Comparison of ENCODE assay signal across 9 cellular contexts in genomic region chr2:9565436-9566153, GRCh38. TPM values are rescaled to one million over a fixed set of nuclear protein-coding genes. Genes with fewer than 3 reads are reported as not detected.
DNase-seq lines count a peak whose midpoint lies in the region; ATAC-seq, FAIRE-seq and TF ChIP-seq lines count a peak whose summit lies in the region.
"Had no signal": no experiment of that assay in that cellular context is flagged by ENCODE, and none has a peak within 500 bp of the region (broad histone marks: within the 10 kb centered on the region; RNA-seq: fewer than 3 reads in every experiment).

No MANE protein-coding gene starts in this region.

- H3K9me3 ChIP-seq in keratinocyte (ENCODE audit: control insufficient read depth, low read depth, low read length): no peaks in the 10 kb centered on the region

- H3K36me3 Mint-ChIP-seq in MCF 10A (ENCODE audit: insufficient read depth, unreplicated experiment): peaks cover 8% of the 10 kb centered on the region

- H3K4me3 ChIP-seq in keratinocyte (ENCODE audit: control insufficient read depth in 2 of 3, extremely low read depth in 1 of 3, insufficient read depth in 2 of 3, low read depth in 1 of 3, low read length in 3 of 3): no peak overlapping the region

- H3K27ac Mint-ChIP-seq in MCF 10A (ENCODE audit: low read depth, unreplicated experiment): peak overlapping the region; percentile 97
- H3K27ac Mint-ChIP-seq: activated naive CD8-positive, alpha-beta T cell treated with anti-CD3 and anti-CD28 coated beads, Interleukin-2, amount 10 ng/mL, durations not matched to agents 7 days and 5 days had no signal

- no peaks in the 10 kb centered on the region for H3K36me3 ChIP-seq in keratinocyte (ENCODE audit: control insufficient read depth in 2 of 2, extremely low read depth in 1 of 2, insufficient read depth in 2 of 2, low read length in 2 of 2)

- no peak for TF ChIP-seq CTCF in MCF 10A (IDR thresholded peaks at IDR 0.05; ENCODE audit: unreplicated experiment)
- TF ChIP-seq CTCF in keratinocyte (optimal IDR thresholded peaks at IDR 0.05 in 1 of 3, IDR thresholded peaks at IDR 0.05 in 1 of 3, conservative IDR thresholded peaks at IDR 0.05 in 1 of 3; ENCODE audit: extremely low read depth in 1 of 3, insufficient read depth in 2 of 3, low read length in 3 of 3): no peak

- H4K20me1 ChIP-seq in keratinocyte (ENCODE audit: control insufficient read depth, extremely low read depth, insufficient read depth, low read length): no peaks in the 10 kb centered on the region

- no peaks in the 10 kb centered on the region for H3K27me3 ChIP-seq in keratinocyte (ENCODE audit: control insufficient read depth, extremely low read depth, insufficient read depth, low read length)

- H3K4me2 ChIP-seq in keratinocyte (ENCODE audit: control insufficient read depth, extremely low read depth, insufficient read depth, low read depth, low read length): peak overlapping the region; percentile 60

- no peaks in the 10 kb centered on the region for H3K27me3 Mint-ChIP-seq in MCF 10A (ENCODE audit: insufficient read depth, unreplicated experiment)
- H3K27me3 Mint-ChIP-seq: activated naive CD8-positive, alpha-beta T cell treated with anti-CD3 and anti-CD28 coated beads, Interleukin-2, amount 10 ng/mL, durations not matched to agents 7 days and 5 days had no signal

- H3K9ac ChIP-seq in keratinocyte (ENCODE audit: control insufficient read depth, extremely low read depth, insufficient read depth, low read length): peak overlapping the region; percentile 54

- H3K9me1 ChIP-seq in keratinocyte (ENCODE audit: control insufficient read depth, extremely low read depth, insufficient read depth, low read length): peaks cover 2% of the 10 kb centered on the region

- BruUV-seq in MCF 10A (replicated peaks; lab: Mats Ljungman, UMichigan): TSS peak; percentile 79

- CTCF ChIA-PET in MCF 10A (lab: Yijun Ruan, JAX): interaction anchor here (0.6 to 1.2 kb wide), 2 partner anchors 16 to 63 kb away, joined by 3 to 4 read pairs; no protein-coding TSS in a partner anchor

- peaks cover 9% of the 10 kb centered on the region for H3K4me1 Mint-ChIP-seq in MCF 10A (ENCODE audit: insufficient read depth, unreplicated experiment)

- H3K27ac ChIP-seq in keratinocyte (ENCODE audit: control insufficient read depth, insufficient read depth, low read length): peak overlapping the region; percentile 71
- peak overlapping the region; percentile 27 for H3K27ac ChIP-seq in temporal lobe (ENCODE audit: low read depth, low read length)

- POLR2A ChIA-PET in MCF 10A (lab: Yijun Ruan, JAX): interaction anchor here (0.6 to 2.3 kb wide), 13 partner anchors 10 to 188 kb away, joined by 3 to 58 read pairs (median 3); partner anchors contain the start of gene ADAM17

- H3K4me3 Mint-ChIP-seq in MCF 10A (ENCODE audit: unreplicated experiment): peak overlapping the region; percentile 67
- H3K4me3 Mint-ChIP-seq: activated naive CD8-positive, alpha-beta T cell treated with anti-CD3 and anti-CD28 coated beads, Interleukin-2, amount 10 ng/mL, durations not matched to agents 7 days and 5 days had no signal

- DNase-seq in HPDE6-E6E7 (ENCODE audit: extremely low spot score): peak; percentile 84
- peak; percentile 94 for DNase-seq in MCF 10A (ENCODE audit: unreplicated experiment)
- no peak for DNase-seq in keratinocyte (ENCODE audit: low read depth, low spot score)
- no peak for DNase-seq in NOMO-1 treated with DMSO at 0.1 percent for 48 hours (lab: John Stamatoyannopoulos, UW; ENCODE audit: unreplicated experiment)
- DNase-seq in NCI-H128 (lab: John Stamatoyannopoulos, UW; ENCODE audit: unreplicated experiment): no peak
- DNase-seq in activated CD8-positive, alpha-beta memory T cell treated with anti-CD3 and anti-CD28 coated beads, Interleukin-2, amount 50 U/mL, for 4 hours: no peak
- DNase-seq: activated naive CD8-positive, alpha-beta T cell treated with anti-CD3 and anti-CD28 coated beads, Interleukin-2, amount 10 ng/mL, durations not matched to agents 7 days and 5 days had no signal

- no peaks in the 10 kb centered on the region for H3K79me2 ChIP-seq in keratinocyte (ENCODE audit: control insufficient read depth, insufficient read depth, low read length)

- dilution Hi-C loops in keratinocyte (cut with MboI; ENCODE audit: extremely low pct_ligation_motif_present, low sequenced_read_pairs): no loop called here

- no peak for ATAC-seq in GM21717 (IDR thresholded peaks at IDR 0.05; ENCODE audit: unreplicated experiment)

- no peaks in the 10 kb centered on the region for H3K9me3 Mint-ChIP-seq in MCF 10A (ENCODE audit: unreplicated experiment)
- H3K9me3 Mint-ChIP-seq: activated naive CD8-positive, alpha-beta T cell treated with anti-CD3 and anti-CD28 coated beads, Interleukin-2, amount 10 ng/mL, durations not matched to agents 7 days and 5 days had no signal

- H2AFZ ChIP-seq in keratinocyte (ENCODE audit: control insufficient read depth, low read length): peak overlapping the region; percentile 43

- intact Hi-C loops in MCF 10A (cut with micrococcal nuclease): no loop called here

- peak; percentile 62 for FAIRE-seq in keratinocyte (lab: Jason Lieb, UNC)

- peaks cover 10% of the 10 kb centered on the region for H3K4me1 ChIP-seq in keratinocyte (ENCODE audit: control insufficient read depth, extremely low read depth, insufficient read depth, low read length)

RNA-seq across cellular contexts. Expression of gene ADAM17, which starts 10.0 kb away (rescaled TPM):
- 44.3 and 47.3 TPM in 2 replicates for total RNA-seq in MCF 10A (2022)
- polyA plus RNA-seq in keratinocyte: 12.4 to 14.3 TPM (median 13.3 TPM) in 3 replicates
- polyA plus RNA-seq in keratinocyte (2011; ENCODE audit: low read depth): 23.9 TPM
- polyA plus RNA-seq in keratinocyte (2011; cell fraction: cytosol; rRNA removed): 4.3 and 6.7 TPM in 2 replicates
- polyA plus RNA-seq in keratinocyte (2011; cell fraction: nucleus; rRNA removed): 22.9 and 26.8 TPM in 2 replicates
- 20.0 and 27.2 TPM in 2 replicates for polyA plus RNA-seq in keratinocyte (2012; ENCODE audit: low replicate concordance)
- polyA minus RNA-seq in keratinocyte: 11.4 to 25.7 TPM (median 19.8 TPM) in 3 replicates
- polyA minus RNA-seq in keratinocyte (2011; cell fraction: cytosol; rRNA and poly(A)+ RNA removed): 7.7 TPM
- 27.6 and 45.6 TPM in 2 replicates for polyA minus RNA-seq in keratinocyte (2011; cell fraction: nucleus; rRNA and poly(A)+ RNA removed)
- total RNA-seq in temporal lobe: 22.1 TPM

Comparison
In these comparisons a context has a peak if more than half of its experiments do, and no peak if none do; other contexts are left out.
1. DNase-seq: peak in HPDE6-E6E7 (single experiment) and MCF 10A (single experiment); none in keratinocyte (single experiment), NOMO-1 treated with DMSO at 0.1 percent for 48 hours (single experiment), NCI-H128 (single experiment) and activated CD8-positive, alpha-beta memory T cell treated with anti-CD3 and anti-CD28 coated beads, Interleukin-2, amount 50 U/mL, for 4 hours (single experiment).